In genomic region chr14:104817930-104818713, GRCh38 we compare ENCODE assay signal across 23 cellular contexts. TPM values are rescaled to one million over a fixed set of nuclear protein-coding genes. Genes with fewer than 3 reads are reported as not detected.
DNase-seq lines count a peak whose midpoint lies in the region; ATAC-seq and TF ChIP-seq lines count a peak whose summit lies in the region.
"Had no signal": no experiment of that assay in that cellular context is flagged by ENCODE, and none has a peak within 500 bp of the region (broad histone marks: within the 10 kb centered on the region; RNA-seq: fewer than 3 reads in every experiment).

No MANE protein-coding gene starts in this region.

- H2BK15ac ChIP-seq in neuronal stem cell (ENCODE audit: low read length): no peak overlapping the region

- no CpG with 5 or more reads among the region's 8 CpGs for WGBS in neuronal stem cell (ENCODE audit: extremely low coverage in 2 of 2, insufficient read length in 2 of 2, insufficient replicate concordance in 1 of 2), 2 donors

- H2AFZ ChIP-seq in neuronal stem cell (ENCODE audit: low read length): no peak overlapping the region

- no peak overlapping the region for H3K4me3 Mint-ChIP-seq in chondrocyte (ENCODE audit: unreplicated experiment)

- H3K9me3 Mint-ChIP-seq in chondrocyte (ENCODE audit: low read depth): no peaks in the 10 kb centered on the region

- POLR2A ChIA-PET in HEK293 (lab: Yijun Ruan, JAX): interaction anchor here (1.5 kb wide), 1 partner anchor 66 kb away, joined by 3 read pairs; the partner anchor contains the start of gene SIVA1

- H3K4me3 ChIP-seq in HEK293 (ENCODE audit: low read depth, low read length): no peak overlapping the region
- peak overlapping the region in 1 of 2 donors; percentile 5 for H3K4me3 ChIP-seq in neuronal stem cell (ENCODE audit: low read length in 2 of 2)
- no peak overlapping the region for H3K4me3 ChIP-seq in ascending aorta
- H3K4me3 ChIP-seq: vagina had no signal

- H3K27me3 Mint-ChIP-seq in chondrocyte (ENCODE audit: low read depth): no peaks in the 10 kb centered on the region

- CTCF ChIA-PET in HEK293 (lab: Yijun Ruan, JAX): interaction anchor here (0.6 to 1.1 kb wide), 3 partner anchors 49 to 599 kb away, joined by 3 to 4 read pairs (median 3); no protein-coding TSS in a partner anchor

- H3K36me3 Mint-ChIP-seq in chondrocyte (ENCODE audit: low read depth): no peaks in the 10 kb centered on the region

- intact Hi-C loops in ascending aorta (cut with DNase I): no loop called here

- peak overlapping the region; percentile 21 for H4K8ac ChIP-seq in neuronal stem cell (ENCODE audit: low read depth, low read length)

- H3K4me2 ChIP-seq in neuronal stem cell (ENCODE audit: insufficient read depth, low read length, poor library complexity, severe bottlenecking): no peak overlapping the region

- no peak overlapping the region for H2BK5ac ChIP-seq in neuronal stem cell (ENCODE audit: low read length)

- H2BK120ac ChIP-seq in neuronal stem cell (ENCODE audit: low read depth, low read length): no peak overlapping the region

- H3K18ac ChIP-seq in neuronal stem cell (ENCODE audit: low read length): no peak overlapping the region

- no peak overlapping the region for H2BK12ac ChIP-seq in neuronal stem cell (ENCODE audit: low read length)

- peaks cover 0 to 4% (median 0%) of the 10 kb centered on the region in 3 experiments for H3K27me3 ChIP-seq in neuronal stem cell (ENCODE audit: control insufficient read depth in 3 of 3, insufficient read depth in 3 of 3, low read depth in 1 of 3, low read length in 3 of 3)
- no peaks in the 10 kb centered on the region for H3K27me3 ChIP-seq in ascending aorta
- H3K27me3 ChIP-seq: BLaER1, foreskin keratinocyte, vagina had no signal

- peak; percentile 49 for DNase-seq in activated CD8-positive, alpha-beta memory T cell treated with anti-CD3 and anti-CD28 coated beads for 24 hours
- DNase-seq in activated CD8-positive, alpha-beta memory T cell treated with anti-CD3 and anti-CD28 coated beads, Interleukin-2, amount 50 U/mL, for 48 hours: no peak
- DNase-seq in chondrocyte (ENCODE audit: low spot score): peak; percentile 20
- DNase-seq in neuronal stem cell (ENCODE audit: low spot score): no peak
- no peak for DNase-seq in ascending aorta (ENCODE audit: low spot score in 2 of 2)
- DNase-seq: activated CD4-positive, CD25-positive, alpha-beta regulatory T cell treated with anti-CD3 and anti-CD28 coated beads, Interleukin-2, amount 50 U/mL, for 72 hours; activated CD8-positive, alpha-beta memory T cell treated with anti-CD3 and anti-CD28 coated beads, Interleukin-2, amount 50 U/mL, for 4 hours; activated naive CD4-positive, alpha-beta T cell treated with Interleukin-2 at 50 U/mL for 16 hours; foreskin keratinocyte; hippocampal formation; islet precursor cell; lower lobe of right lung; NCI-H2029 treated with DMSO at 0.1 percent for 48 hours; NCI-H446; NK-92 treated with Interleukin-12 subunit alpha and Interleukin-12 subunit beta, amount 100 ng/mL, for 24 hours; SK-N-SH; stimulated activated CD4-positive, alpha-beta T cell treated with anti-CD3 and anti-CD28 coated beads, Interleukin-4, amount 100 ng/mL, for 24 hours; substantia nigra had no signal

- peaks cover 2% of the 10 kb centered on the region for H3K79me1 ChIP-seq in neuronal stem cell (ENCODE audit: low read depth, low read length)

- ATAC-seq in GM19023 (IDR thresholded peaks at IDR 0.05; ENCODE audit: unreplicated experiment) (no peak), HG03469 (IDR thresholded peaks at IDR 0.05; ENCODE audit: unreplicated experiment) (no peak)
- ATAC-seq: foreskin keratinocyte had no signal

- H3K27ac ChIP-seq in HEK293 (ENCODE audit: extremely low read depth, low read depth, low read length) (no peak overlapping the region), neuronal stem cell (replicated peaks; ENCODE audit: low read length) (no peak overlapping the region), ascending aorta (no peak overlapping the region)
- H3K27ac ChIP-seq: BLaER1, foreskin keratinocyte, vagina had no signal

- H3K4me1 Mint-ChIP-seq in chondrocyte (ENCODE audit: low read depth): peaks cover 17% of the 10 kb centered on the region

- H3K36me3 ChIP-seq in HEK293 (ENCODE audit: control insufficient read depth in 2 of 2, insufficient read depth in 1 of 2, low read length in 2 of 2) (peaks cover 0 to 8% of the 10 kb centered on the region in 2 experiments; a peak in 1 of 3 replicates), neuronal stem cell (replicated peaks in 1 of 2; ENCODE audit: control insufficient read depth in 2 of 2, insufficient read depth in 2 of 2, low read length in 2 of 2) (peaks cover 0 to 15% of the 10 kb centered on the region in 2 donors), ascending aorta (no peaks in the 10 kb centered on the region)
- H3K36me3 ChIP-seq: lower lobe of right lung, vagina had no signal

- H2AK5ac ChIP-seq in neuronal stem cell (ENCODE audit: low read depth, low read length): no peak overlapping the region

- no peak overlapping the region for H3K27ac Mint-ChIP-seq in chondrocyte (ENCODE audit: unreplicated experiment)

- no peak overlapping the region for H3K4ac ChIP-seq in neuronal stem cell (ENCODE audit: low read length)

- H3K9me3 ChIP-seq in HEK293 (ENCODE audit: control insufficient read depth, insufficient read depth, low read depth, low read length): no peaks in the 10 kb centered on the region
- no peaks in the 10 kb centered on the region for H3K9me3 ChIP-seq in neuronal stem cell (replicated peaks in 1 of 2; ENCODE audit: control insufficient read depth in 2 of 2, insufficient read depth in 1 of 2, low read depth in 1 of 2, low read length in 2 of 2)
- no peaks in the 10 kb centered on the region for H3K9me3 ChIP-seq in ascending aorta
- H3K9me3 ChIP-seq: BLaER1, lower lobe of right lung, SK-N-SH, vagina had no signal

- TF ChIP-seq CTCF in HEK293 (tag by site-specific recombination; IDR thresholded peaks at IDR 0.05): no peak
- no peak for TF ChIP-seq CTCF in chondrocyte (IDR thresholded peaks at IDR 0.05)
- no peak for TF ChIP-seq CTCF in ascending aorta (IDR thresholded peaks at IDR 0.05)

- no peak overlapping the region for H4K91ac ChIP-seq in neuronal stem cell (ENCODE audit: low read depth, low read length, poor library complexity)

- H3K4me1 ChIP-seq in HEK293 (ENCODE audit: control insufficient read depth, insufficient read depth, low read length) (peaks cover 3% of the 10 kb centered on the region; the same call in 1 of the 2 replicates), neuronal stem cell (ENCODE audit: control insufficient read depth in 2 of 2, insufficient read depth in 1 of 2, low read depth in 1 of 2, low read length in 2 of 2) (peaks cover 5 to 8% of the 10 kb centered on the region in 2 donors), ascending aorta (peaks cover 10 to 21% of the 10 kb centered on the region in 2 donors)
- H3K4me1 ChIP-seq: foreskin keratinocyte had no signal

- H3K23ac ChIP-seq in neuronal stem cell (ENCODE audit: low read depth, low read length, poor library complexity): no peak overlapping the region

- H3K14ac ChIP-seq in neuronal stem cell (ENCODE audit: low read length): no peak overlapping the region

- no peak overlapping the region for H3K9ac ChIP-seq in neuronal stem cell (ENCODE audit: low read depth, low read length, poor library complexity)
- H3K9ac ChIP-seq: SK-N-SH had no signal

TF ChIP-seq in HEK293, 187 proteins besides CTCF, POLR2A, EP300 and RAD21 (continues in another document):
- no peak for TF ChIP-seq ZXDB (tag by site-specific recombination; IDR thresholded peaks at IDR 0.05)
- TF ChIP-seq ZBTB1 (tag by site-specific recombination; IDR thresholded peaks at IDR 0.05): no peak
- TF ChIP-seq PATZ1 (tag by site-specific recombination; IDR thresholded peaks at IDR 0.05): no peak
- TF ChIP-seq SP7 (tag by site-specific recombination; IDR thresholded peaks at IDR 0.05): 0 out of 2 replicates have a peak, but pooled peaks have one; percentile 37
- no peak for TF ChIP-seq ZBTB48 (tag by site-specific recombination; IDR thresholded peaks at IDR 0.05)
- no peak for TF ChIP-seq ZNF16 (tag by site-specific recombination; IDR thresholded peaks at IDR 0.05; ENCODE audit: low read depth)
- TF ChIP-seq ZSCAN4 (tag by site-specific recombination; IDR thresholded peaks at IDR 0.05): no peak
- no peak for TF ChIP-seq KLF10 (tag by site-specific recombination; IDR thresholded peaks at IDR 0.05)
- no peak for TF ChIP-seq ZNF501 (tag by site-specific recombination; IDR thresholded peaks at IDR 0.05)
- TF ChIP-seq ZNF837 (tag by site-specific recombination; IDR thresholded peaks at IDR 0.05): no peak

RNA-seq across cellular contexts. Expression of gene ZBTB42, which starts 17.2 kb away (rescaled TPM):
- total RNA-seq in chondrocyte (2.1 to 2.8 TPM (median 2.6 TPM) in 3 replicates), ascending aorta (23.5 TPM)
- polyA plus RNA-seq in neuronal stem cell (2013, experiment 1 of 2): 0.95 TPM
- polyA plus RNA-seq in neuronal stem cell (2013, experiment 2 of 2): 0.87 TPM

RNA-seq across cellular contexts. Expression of gene AKT1, which starts 22.6 kb away (rescaled TPM):
- 143 to 158 TPM (median 156 TPM) in 3 replicates for total RNA-seq in chondrocyte
- polyA plus RNA-seq in neuronal stem cell (2013, experiment 1 of 2): 84.4 TPM
- 82.3 TPM for polyA plus RNA-seq in neuronal stem cell (2013, experiment 2 of 2)
- total RNA-seq in ascending aorta: 112 TPM

RNA-seq across cellular contexts. Expression of gene CEP170B, which starts 46.9 kb away (rescaled TPM):
- 31.7 to 39.6 TPM (median 39.2 TPM) in 3 replicates for total RNA-seq in chondrocyte
- polyA plus RNA-seq in neuronal stem cell (2013, experiment 1 of 2): 12.3 TPM
- polyA plus RNA-seq in neuronal stem cell (2013, experiment 2 of 2): 11.4 TPM
- 39.1 TPM for total RNA-seq in ascending aorta

Comparison
In these comparisons a context has a peak if more than half of its experiments do, and no peak if none do; other contexts are left out.
1. DNase-seq: peak in activated CD8-positive, alpha-beta memory T cell treated with anti-CD3 and anti-CD28 coated beads for 24 hours (single experiment) and chondrocyte (single experiment); none in activated CD8-positive, alpha-beta memory T cell treated with anti-CD3 and anti-CD28 coated beads, Interleukin-2, amount 50 U/mL, for 48 hours (single experiment), neuronal stem cell (single experiment) and ascending aorta (0 of 2).